In the genomic region with DNA sequence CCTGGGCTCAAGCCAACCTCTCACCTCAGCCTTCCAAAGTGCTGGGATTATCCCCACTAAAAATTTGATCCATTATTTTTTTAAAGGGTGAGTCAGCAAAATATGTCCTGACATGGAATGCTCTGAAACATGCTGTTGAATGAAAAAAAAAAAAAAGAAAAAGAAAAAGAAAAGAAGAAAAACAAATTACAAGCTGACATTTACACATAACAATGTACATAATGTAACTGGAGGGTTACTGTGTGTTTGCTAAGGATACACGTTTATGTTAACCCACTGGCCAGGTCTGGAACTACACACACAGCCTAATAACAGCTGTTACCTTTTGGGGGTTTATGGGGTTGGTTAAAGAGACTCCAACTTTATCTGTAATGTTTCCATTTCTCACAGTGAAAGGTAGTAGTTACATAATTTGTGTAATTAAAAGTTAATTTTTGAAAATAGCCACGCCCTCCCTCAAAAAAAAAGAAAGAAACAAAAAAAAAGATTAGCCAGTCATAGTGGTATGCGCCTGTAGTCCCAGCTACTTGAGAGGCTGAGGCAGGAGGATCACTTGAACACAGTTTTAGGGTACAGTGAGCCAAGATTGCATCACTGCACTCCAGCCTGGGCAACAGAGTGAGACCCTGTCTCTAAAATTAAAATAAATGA, we compare ENCODE assay signal across 11 cellular contexts. TPM values are rescaled to one million over a fixed set of nuclear protein-coding genes. Genes with fewer than 3 reads are reported as not detected.
DNase-seq lines count a peak whose midpoint lies in the region; ATAC-seq and TF ChIP-seq lines count a peak whose summit lies in the region.
"Had no signal": no experiment of that assay in that cellular context is flagged by ENCODE, and none has a peak within 500 bp of the region (broad histone marks: within the 10 kb centered on the region; RNA-seq: fewer than 3 reads in every experiment).

No MANE protein-coding gene starts in this region.

- in situ Hi-C loops in ACHN (cut with HindIII; ENCODE audit: low pct_ligation_motif_present, low pct_unique_long_range_greater_than_20kb, low sequenced_read_pairs): no loop called here
- in situ Hi-C loops in GM23248 (cut with MboI): loop anchor here (25.0 kb wide), 1 partner anchor 289 kb away; no protein-coding TSS in a partner anchor

- H3K9ac ChIP-seq in GM23248 (no peak overlapping the region), SK-N-MC (ENCODE audit: insufficient read length) (no peak overlapping the region)

- H3K4me3 ChIP-seq in GM23248: no peak overlapping the region
- H3K4me3 ChIP-seq in SK-N-MC: no peak overlapping the region
- H3K4me3 ChIP-seq in fibroblast of villous mesenchyme (ENCODE audit: low read depth, low read length): no peak overlapping the region
- H3K4me3 ChIP-seq: gastrocnemius medialis had no signal

- no peaks in the 10 kb centered on the region for H3K27me3 ChIP-seq in GM23248 (replicated peaks; ENCODE audit: insufficient read depth)
- H3K27me3 ChIP-seq: gastrocnemius medialis had no signal

- peak; percentile 29 for TF ChIP-seq CTCF in fibroblast of villous mesenchyme (IDR thresholded peaks at IDR 0.05; ENCODE audit: insufficient read depth, low read depth, low read length)

- H3K9me2 ChIP-seq in GM23248 (ENCODE audit: insufficient read depth): no peaks in the 10 kb centered on the region

- no peak for ATAC-seq in left cardiac atrium
- ATAC-seq in HG03378 (IDR thresholded peaks at IDR 0.05; ENCODE audit: unreplicated experiment): no peak
- ATAC-seq: gastrocnemius medialis; naive thymus-derived CD4-positive, alpha-beta T cell had no signal

- H3K27ac ChIP-seq in GM23248 (no peak overlapping the region), SK-N-MC (0 out of 2 replicates have a peak overlapping the region, but pooled peaks have one; percentile 49)
- H3K27ac ChIP-seq: gastrocnemius medialis had no signal

- no peaks in the 10 kb centered on the region for H4K20me1 ChIP-seq in GM23248 (ENCODE audit: insufficient read depth)

- 66 to 69% methylated on average over 3 of the region's 3 CpGs for WGBS in GM23248 (ENCODE audit: low coverage in 1 of 2, low lambda C conversion rate in 2 of 2, missing lambda C conversion rate in 2 of 2), 2 experiments

- H3K36me3 ChIP-seq in GM23248 (ENCODE audit: low read depth) (no peaks in the 10 kb centered on the region), SK-N-MC (ENCODE audit: insufficient read depth, low read length) (no peaks in the 10 kb centered on the region)
- H3K36me3 ChIP-seq: gastrocnemius medialis had no signal

- intact Hi-C loops in left cardiac atrium (cut with DNase I): no loop called here

- no peaks in the 10 kb centered on the region for H3K9me3 ChIP-seq in GM23248 (ENCODE audit: low read depth)
- no peaks in the 10 kb centered on the region for H3K9me3 ChIP-seq in SK-N-MC (ENCODE audit: low read depth, low read length)
- H3K9me3 ChIP-seq: gastrocnemius medialis had no signal

- H3K4me1 ChIP-seq in GM23248 (ENCODE audit: insufficient read depth): peaks cover 22% of the 10 kb centered on the region

- DNase-seq in ACHN (peak; percentile 8), GM23248 (peak; percentile 42), SK-N-MC (ENCODE audit: low read depth, low spot score) (no peak), fibroblast of villous mesenchyme (ENCODE audit: low read depth) (peak; percentile 14), GM19240 (ENCODE audit: insufficient read length, low spot score) (no peak), left cardiac atrium (no peak)
- DNase-seq in activated naive CD4-positive, alpha-beta T cell treated with Interleukin-2 at 50 U/mL for 16 hours: no peak
- DNase-seq: DMS153; gastrocnemius medialis; naive thymus-derived CD4-positive, alpha-beta T cell had no signal

- no peak overlapping the region for H3K4me2 ChIP-seq in GM23248 (ENCODE audit: unreplicated experiment)

- no peaks in the 10 kb centered on the region for H3K79me2 ChIP-seq in GM23248 (ENCODE audit: insufficient read depth)

- peaks cover 10% of the 10 kb centered on the region; the same call in 1 of the 2 replicates for H3F3A ChIP-seq in GM23248 (ENCODE audit: insufficient read depth)

- H2AFZ ChIP-seq in GM23248: peak overlapping the region; percentile 63; the same call in 1 of the 2 replicates

RNA-seq across cellular contexts. Expression of a gene that starts 3.1 kb away (rescaled TPM):
- not detected in 2 replicates for total RNA-seq in GM23248 (2014; rRNA removed; shearing (Covaris generic))
- polyA plus RNA-seq in GM23248 (2016; fragmentation: Nextera tagmentation; extraction: Ambion mirVana): not detected in 2 replicates
- total RNA-seq in fibroblast of villous mesenchyme: 0.32 and 0.43 TPM in 2 replicates
- total RNA-seq in left cardiac atrium: under 1 TPM; 0.16 to 0.56 TPM
- total RNA-seq: gastrocnemius medialis; naive thymus-derived CD4-positive, alpha-beta T cell had no signal
- polyA plus RNA-seq: naive thymus-derived CD4-positive, alpha-beta T cell had no signal

RNA-seq across cellular contexts. Expression of a gene that starts 22.0 kb away (rescaled TPM):
- total RNA-seq in GM23248 (2014; rRNA removed; shearing (Covaris generic)): not detected in 2 replicates
- polyA plus RNA-seq in GM23248 (2016; fragmentation: Nextera tagmentation; extraction: Ambion mirVana): 0.48 and 0.63 TPM in 2 replicates
- total RNA-seq in fibroblast of villous mesenchyme (under 0.01 TPM in 2 replicates), left cardiac atrium (10 to 100 TPM in 1 of 2 donors, 1 to 10 TPM in 1; 4.7 to 10.5 TPM)

RNA-seq across cellular contexts. Expression of a gene that starts 41.6 kb away (rescaled TPM):
- total RNA-seq in GM23248 (2014; rRNA removed; shearing (Covaris generic)): 464 and 467 TPM in 2 replicates
- polyA plus RNA-seq in GM23248 (2016; fragmentation: Nextera tagmentation; extraction: Ambion mirVana): 568 and 585 TPM in 2 replicates
- 52.5 and 54.0 TPM in 2 replicates for total RNA-seq in fibroblast of villous mesenchyme
- 10 to 100 TPM in 1 of 2 donors, 1 to 10 TPM in 1; 5.6 to 21.0 TPM for total RNA-seq in left cardiac atrium

Comparison
In these comparisons a context has a peak if more than half of its experiments do, and no peak if none do; other contexts are left out.
1. DNase-seq: peak in ACHN (single experiment), GM23248 (single experiment) and fibroblast of villous mesenchyme (single experiment); none in SK-N-MC (single experiment), GM19240 (single experiment), left cardiac atrium (single experiment) and activated naive CD4-positive, alpha-beta T cell treated with Interleukin-2 at 50 U/mL for 16 hours (single experiment).